Comparison of ENCODE assay signal across 2 cellular contexts in genomic region chr10:100986623-100986951, GRCh38.
TF ChIP-seq lines count a peak whose summit lies in the region.

No MANE protein-coding gene starts in this region.

TF ChIP-seq in H1, 55 proteins besides CTCF, POLR2A, EP300 and RAD21:
- TF ChIP-seq SP4 (IDR thresholded peaks at IDR 0.05; ENCODE audit: low read length): no peak
- no peak for TF ChIP-seq HDAC6 (IDR thresholded peaks at IDR 0.05; ENCODE audit: low read depth, low read length)
- no peak for TF ChIP-seq TAF7 (optimal IDR thresholded peaks at IDR 0.05; ENCODE audit: borderline replicate concordance, low read depth, low read length)

TF ChIP-seq in neural cell, 6 proteins besides CTCF, POLR2A, EP300 and RAD21:
- TF ChIP-seq TAF1 (IDR thresholded peaks at IDR 0.05; ENCODE audit: low read depth): no peak
- TF ChIP-seq POLR2AphosphoS5 (IDR thresholded peaks at IDR 0.05): no peak
- TF ChIP-seq MXI1 (conservative IDR thresholded peaks at IDR 0.05; ENCODE audit: poor library complexity, severe bottlenecking): no peak
- no peak for TF ChIP-seq EZH2 (IDR thresholded peaks at IDR 0.05; ENCODE audit: borderline replicate concordance, insufficient read depth, low read length, poor library complexity, severe bottlenecking)
- TF ChIP-seq REST (IDR thresholded peaks at IDR 0.05; ENCODE audit: borderline replicate concordance): no peak
- no peak for TF ChIP-seq SMC3 (conservative IDR thresholded peaks at IDR 0.05; ENCODE audit: poor library complexity)
